In genomic region chr11:18731949-18732821, GRCh38 we compare ENCODE assay signal across 1 cellular context.
TF ChIP-seq lines count a peak whose summit lies in the region.

No MANE protein-coding gene starts in this region.

TF ChIP-seq in H1, 55 proteins besides CTCF, POLR2A, EP300 and RAD21:
- TF ChIP-seq TAF7 (optimal IDR thresholded peaks at IDR 0.05; ENCODE audit: borderline replicate concordance, low read depth, low read length), result no peak
- TF ChIP-seq TAF1 (IDR thresholded peaks at IDR 0.05; ENCODE audit: low read depth, low read length), result no peak
- no peak for TF ChIP-seq GTF2F1 (IDR thresholded peaks at IDR 0.05; ENCODE audit: borderline replicate concordance, low read depth, low read length)
- no peak for TF ChIP-seq NANOG (IDR thresholded peaks at IDR 0.05; ENCODE audit: insufficient read depth, low read depth, low read length, poor library complexity, severe bottlenecking)
